21 cellular contexts compared by ENCODE assay signal in the genomic region with DNA sequence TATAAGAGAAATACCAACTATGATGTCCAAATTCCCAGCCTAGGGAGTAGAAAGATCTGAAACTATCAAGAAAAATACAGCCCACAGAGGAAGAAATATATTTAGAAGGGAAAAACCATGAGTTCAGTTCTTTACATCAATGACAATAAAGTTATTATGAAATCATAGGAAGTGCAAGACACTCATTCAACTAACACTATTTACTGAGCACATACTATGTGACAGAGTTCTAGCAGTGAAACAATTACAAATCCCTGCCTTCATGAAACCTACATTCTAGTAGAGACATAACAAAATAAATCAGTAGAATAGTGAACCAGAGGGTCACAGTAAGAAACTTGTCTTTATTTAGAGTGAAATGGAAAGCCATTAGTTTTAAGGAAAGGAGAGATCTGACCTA. TPM values are rescaled to one million over a fixed set of nuclear protein-coding genes. Genes with fewer than 3 reads are reported as not detected.
DNase-seq lines count a peak whose midpoint lies in the region; ATAC-seq and TF ChIP-seq lines count a peak whose summit lies in the region.
"Had no signal": no experiment of that assay in that cellular context is flagged by ENCODE, and none has a peak within 500 bp of the region (broad histone marks: within the 10 kb centered on the region; RNA-seq: fewer than 3 reads in every experiment).

No MANE protein-coding gene starts in this region.

- no peak for TF ChIP-seq CTCF in left ventricle myocardium inferior (IDR thresholded peaks at IDR 0.05; ENCODE audit: borderline replicate concordance)
- TF ChIP-seq CTCF in HEK293 (tag by site-specific recombination; IDR thresholded peaks at IDR 0.05) = no peak
- TF ChIP-seq CTCF in PC-3 (conservative IDR thresholded peaks at IDR 0.05; ENCODE audit: low read depth, low read length) = no peak
- TF ChIP-seq CTCF in omental fat pad (IDR thresholded peaks at IDR 0.05) = no peak
- no peak for TF ChIP-seq CTCF in ovary (IDR thresholded peaks at IDR 0.05)

- intact Hi-C loops in left ventricle myocardium inferior (cut with micrococcal nuclease) = no loop called here
- intact Hi-C loops in left ventricle myocardium superior (cut with micrococcal nuclease) = no loop called here
- intact Hi-C loops in PC-3 (cut with micrococcal nuclease) = no loop called here
- intact Hi-C loops in ovary (cut with DNase I) = no loop called here

- CTCF ChIA-PET in HEK293 (lab: Yijun Ruan, JAX) (no interaction called here), PC-3 (lab: Charles Lee) (no interaction called here)

- BruUV-seq in PC-3 (replicated peaks; lab: Mats Ljungman, UMichigan) = no TSS peak

- H3K4me3 ChIP-seq in left ventricle myocardium inferior = peak overlapping the region; percentile 78
- no peak overlapping the region for H3K4me3 ChIP-seq in HEK293 (ENCODE audit: low read depth, low read length)
- H3K4me3 ChIP-seq in PC-3 (ENCODE audit: low read length) = no peak overlapping the region
- peak overlapping the region; percentile 98 to 99 for H3K4me3 ChIP-seq in muscle layer of duodenum (ENCODE audit: low read depth in 1 of 2, low read length in 2 of 2)
- no peak overlapping the region for H3K4me3 ChIP-seq in ovary

- DNase-seq in left ventricle myocardium inferior (no peak), left ventricle myocardium superior (no peak), PC-3 (no peak), AML-193 (lab: John Stamatoyannopoulos, UW) (no peak), omental fat pad (ENCODE audit: low spot score) (no peak), ovary (no peak)
- DNase-seq: 8988T, DMS53, H7, HFFc6, KBM-7, NCI-H1105, NCI-H2029 treated with DMSO at 0.1 percent for 48 hours, NCI-H226, NCI-H524, NCI-H82, SHP77 treated with DMSO at 0.1 percent for 48 hours had no signal

- H3K36me3 ChIP-seq in left ventricle myocardium inferior = peaks cover 41% of the 10 kb centered on the region
- H3K36me3 ChIP-seq in HEK293 (ENCODE audit: control insufficient read depth in 2 of 2, insufficient read depth in 1 of 2, low read length in 2 of 2) = peaks cover 0 to 29% of the 10 kb centered on the region in 2 experiments; a peak in 1 of 3 replicates
- peaks cover 3% of the 10 kb centered on the region; the same call in 1 of the 2 replicates for H3K36me3 ChIP-seq in PC-3 (ENCODE audit: low read depth, low read length)
- peaks cover 0 to 4% of the 10 kb centered on the region in 2 donors for H3K36me3 ChIP-seq in muscle layer of duodenum (ENCODE audit: control insufficient read depth in 1 of 2, insufficient read depth in 2 of 2, low read length in 2 of 2)
- H3K36me3 ChIP-seq in ovary = no peaks in the 10 kb centered on the region

- H4K20me1 ChIP-seq in PC-3 (ENCODE audit: low read length) = no peaks in the 10 kb centered on the region

- no peaks in the 10 kb centered on the region for H3K27me3 ChIP-seq in left ventricle myocardium inferior (ENCODE audit: low read depth)
- no peaks in the 10 kb centered on the region for H3K27me3 ChIP-seq in PC-3 (ENCODE audit: low read length)
- H3K27me3 ChIP-seq in muscle layer of duodenum (ENCODE audit: low read depth, low read length) = no peaks in the 10 kb centered on the region
- H3K27me3 ChIP-seq in ovary = no peaks in the 10 kb centered on the region

- ATAC-seq in left ventricle myocardium superior = no peak
- no peak for ATAC-seq in PC-3
- no peak for ATAC-seq in omental fat pad (ENCODE audit: low FRiP score)

- H3K4me1 ChIP-seq in left ventricle myocardium inferior (peaks cover 71% of the 10 kb centered on the region), HEK293 (ENCODE audit: control insufficient read depth, insufficient read depth, low read length) (no peaks in the 10 kb centered on the region), PC-3 (ENCODE audit: insufficient read depth, low read length) (0 out of 2 replicates have a peak, but pooled peaks cover 5% of the 10 kb centered on the region), muscle layer of duodenum (ENCODE audit: control insufficient read depth in 1 of 2, insufficient read depth in 2 of 2, low read length in 2 of 2) (peaks cover 14 to 35% of the 10 kb centered on the region in 2 donors), ovary (ENCODE audit: insufficient read depth) (peaks cover 7% of the 10 kb centered on the region)

- H3K9me3 ChIP-seq in left ventricle myocardium inferior (replicated peaks) (peaks cover 4% of the 10 kb centered on the region), HEK293 (ENCODE audit: control insufficient read depth, insufficient read depth, low read depth, low read length) (no peaks in the 10 kb centered on the region), PC-3 (ENCODE audit: low read length) (no peaks in the 10 kb centered on the region), muscle layer of duodenum (ENCODE audit: control insufficient read depth in 1 of 2, low read length in 2 of 2) (no peaks in the 10 kb centered on the region), ovary (no peaks in the 10 kb centered on the region)

- POLR2A ChIA-PET in HEK293 (lab: Yijun Ruan, JAX) (no interaction called here), PC-3 (lab: Charles Lee; ENCODE audit: unreplicated experiment) (no interaction called here)

- peaks cover 39% of the 10 kb centered on the region for H3K79me2 ChIP-seq in PC-3 (ENCODE audit: low read length)

- H3K27ac ChIP-seq in left ventricle myocardium inferior (replicated peaks) = peak overlapping the region; percentile 63
- H3K27ac ChIP-seq in HEK293 (ENCODE audit: extremely low read depth, low read depth, low read length) = no peak overlapping the region
- H3K27ac ChIP-seq in PC-3 (ENCODE audit: low read length) = no peak overlapping the region
- H3K27ac ChIP-seq in muscle layer of duodenum (ENCODE audit: low read length) = no peak overlapping the region
- H3K27ac ChIP-seq in ovary = no peak overlapping the region
- H3K27ac ChIP-seq: RWPE1 had no signal

- H3K9ac ChIP-seq in PC-3 (ENCODE audit: low read length) = no peak overlapping the region

- no peak for TF ChIP-seq POLR2A in ovary (IDR thresholded peaks at IDR 0.05)

- no peaks in the 10 kb centered on the region for H3F3A ChIP-seq in PC-3 (ENCODE audit: low read length, unreplicated experiment)

- no peak overlapping the region for H2AFZ ChIP-seq in PC-3 (ENCODE audit: low read length)

- TF ChIP-seq EP300 in ovary (IDR thresholded peaks at IDR 0.05) = no peak

- peak overlapping the region; percentile 86; the same call in 1 of the 2 replicates for H3K4me2 ChIP-seq in PC-3 (ENCODE audit: low read length)

- H3K9me2 ChIP-seq in PC-3 (replicated peaks; ENCODE audit: low read length) = no peaks in the 10 kb centered on the region

TF ChIP-seq in HEK293, 187 proteins besides CTCF, POLR2A, EP300 and RAD21:
- TF ChIP-seq ZSCAN30 (tag by site-specific recombination; IDR thresholded peaks at IDR 0.05) = no peak
- TF ChIP-seq ZNF664 (tag by site-specific recombination; IDR thresholded peaks at IDR 0.05) = peak; percentile 96

RNA-seq across cellular contexts. Expression of a gene that starts 2.1 kb away (rescaled TPM):
- 378 TPM for total RNA-seq in left ventricle myocardium inferior
- 389 TPM for total RNA-seq in left ventricle myocardium superior
- 42.7 and 46.9 TPM in 2 replicates for total RNA-seq in PC-3 (2014; rRNA removed)
- total RNA-seq in omental fat pad = 10 to 100 TPM; 24.6 to 42.2 (median 31.1) TPM
- 10 to 100 TPM; 43.2 to 83.3 (median 63.2) TPM for total RNA-seq in ovary
- polyA plus RNA-seq in ovary = 10 to 100 TPM; 54.0 to 74.5 TPM

RNA-seq across cellular contexts. Expression of a gene that starts 21.1 kb away (rescaled TPM):
- total RNA-seq in left ventricle myocardium inferior (0.38 TPM), left ventricle myocardium superior (0.32 TPM), PC-3 (2014; rRNA removed) (0.04 and 0.06 TPM in 2 replicates), omental fat pad (1 to 10 TPM in 2 of 4 donors, under 1 TPM in 1, not detected in 1; 0.32 to 1.6 (median 1.4) TPM), ovary (10 to 100 TPM in 1 of 7 donors, 1 to 10 TPM in 3, under 1 TPM in 3; 0.35 to 11.3 (median 1.2) TPM)
- polyA plus RNA-seq in ovary = under 1 TPM; 0.39 to 0.70 TPM
- polyA plus RNA-seq: CD14-positive monocyte had no signal

RNA-seq across cellular contexts. Expression of a gene that starts 46.1 kb away (rescaled TPM):
- total RNA-seq in left ventricle myocardium inferior (76.8 TPM), left ventricle myocardium superior (96.2 TPM), PC-3 (2014; rRNA removed) (not detected in 2 replicates), omental fat pad (not detected), ovary (not detected)
- polyA plus RNA-seq in ovary = not detected
- total RNA-seq: H7, HFFc6 had no signal
- polyA plus RNA-seq: CD14-positive monocyte had no signal

Comparison
In these comparisons a context has a peak if more than half of its experiments do, and no peak if none do; other contexts are left out.
1. H3K4me3 ChIP-seq: peak in left ventricle myocardium inferior (single experiment) and muscle layer of duodenum (2 of 2); none in HEK293 (single experiment), PC-3 (single experiment) and ovary (single experiment).
2. RNA of a gene that starts 46.1 kb away (total RNA-seq): 96.2 TPM in left ventricle myocardium superior (single experiment) and 76.8 TPM in left ventricle myocardium inferior (single experiment); not detected in PC-3, not detected in omental fat pad and not detected in ovary; every median in the first group is over 10 times any median in the second.